In genomic region chr1:197919523-197920301, GRCh38 we compare ENCODE assay signal across 10 cellular contexts. TPM values are rescaled to one million over a fixed set of nuclear protein-coding genes. Genes with fewer than 3 reads are reported as not detected.
DNase-seq lines count a peak whose midpoint lies in the region; ATAC-seq and TF ChIP-seq lines count a peak whose summit lies in the region.
"Had no signal": no experiment of that assay in that cellular context is flagged by ENCODE, and none has a peak within 500 bp of the region (broad histone marks: within the 10 kb centered on the region; RNA-seq: fewer than 3 reads in every experiment).

No MANE protein-coding gene starts in this region.

- peaks cover 57% of the 10 kb centered on the region for H3K4me1 Mint-ChIP-seq in activated B cell treated with CpG ODN at 0.5 μM for 24 hours

- H3K4me1 ChIP-seq in left ventricle myocardium inferior (peaks cover 53% of the 10 kb centered on the region), iPS-15b (ENCODE audit: control insufficient read depth, insufficient read depth, low read length) (peaks cover 29% of the 10 kb centered on the region), testis (peaks cover 4% of the 10 kb centered on the region), heart left ventricle (peaks cover 0 to 48% (median 34%) of the 10 kb centered on the region in 12 donors)

- no peak overlapping the region for H3K9ac ChIP-seq in iPS-15b (ENCODE audit: low read depth, low read length)
- H3K9ac ChIP-seq: GM23248 had no signal

- H3K27me3 ChIP-seq in left ventricle myocardium inferior (ENCODE audit: low read depth) (peaks cover 100% of the 10 kb centered on the region), iPS-15b (ENCODE audit: control insufficient read depth, insufficient read depth, low read length) (peaks cover 100% of the 10 kb centered on the region), testis (no peaks in the 10 kb centered on the region), heart left ventricle (peaks cover 52 to 94% (median 79%) of the 10 kb centered on the region in 9 donors)

- H3K9me3 ChIP-seq in left ventricle myocardium inferior (replicated peaks) (no peaks in the 10 kb centered on the region), iPS-15b (ENCODE audit: control insufficient read depth, insufficient read depth, low read length) (no peaks in the 10 kb centered on the region), testis (no peaks in the 10 kb centered on the region), heart left ventricle (no peaks in the 10 kb centered on the region)
- H3K9me3 ChIP-seq: thyroid gland had no signal

- H3K36me3 Mint-ChIP-seq in activated B cell treated with CpG ODN at 0.5 μM for 24 hours (ENCODE audit: low read depth), result no peaks in the 10 kb centered on the region

- ATAC-seq in left cardiac atrium, result no peak
- no peak for ATAC-seq in activated B cell treated with CpG ODN at 0.5 μM for 24 hours (ENCODE audit: low read depth)
- no peak for ATAC-seq in heart left ventricle

- POLR2A ChIA-PET in activated B cell treated with CpG ODN at 0.5 μM for 24 hours (lab: Charles Lee), result no interaction called here

- no peaks in the 10 kb centered on the region for H3K36me3 ChIP-seq in left ventricle myocardium inferior
- H3K36me3 ChIP-seq in iPS-15b (ENCODE audit: control insufficient read depth, insufficient read depth, low read length), result no peaks in the 10 kb centered on the region
- H3K36me3 ChIP-seq in testis (ENCODE audit: low read depth, missing control alignments), result no peaks in the 10 kb centered on the region
- H3K36me3 ChIP-seq in heart left ventricle, result no peaks in the 10 kb centered on the region
- H3K36me3 ChIP-seq: thyroid gland had no signal

- no peak for DNase-seq in left ventricle myocardium inferior
- DNase-seq in left cardiac atrium, result no peak
- no peak for DNase-seq in activated B cell treated with CpG ODN at 0.5 μM for 24 hours
- DNase-seq in testis, result no peak
- DNase-seq in kidney glomerular epithelial cell (lab: John Stamatoyannopoulos, UW), result no peak
- no peak for DNase-seq in heart left ventricle
- DNase-seq in effector CD8-positive, alpha-beta T cell (lab: John Stamatoyannopoulos, UW), result no peak
- DNase-seq: GM23248, thyroid gland had no signal

- intact Hi-C loops in left ventricle myocardium inferior (cut with micrococcal nuclease) (loop anchor here (10.0 kb wide), 1 partner anchor 305 kb away; no protein-coding TSS in a partner anchor), left cardiac atrium (cut with DNase I) (loop anchor here (10.0 kb wide), 1 partner anchor 395 kb away; no protein-coding TSS in a partner anchor), activated B cell treated with CpG ODN at 0.5 μM for 24 hours (cut with micrococcal nuclease) (loop anchor here (5.0 to 10.0 kb wide), 6 partner anchors 142 to 775 kb away; partner anchors contain the start of genes ASPM and DENND1B), testis (cut with DNase I; ENCODE audit: low total_unique reads) (no loop called here), heart left ventricle (cut with DNase I) (loop anchor here (2.0 to 10.0 kb wide), 7 partner anchors 225 to 545 kb away; no protein-coding TSS in a partner anchor)

- CTCF ChIA-PET in activated B cell treated with CpG ODN at 0.5 μM for 24 hours (lab: Charles Lee), result interaction anchor here (1.4 to 1.5 kb wide), 2 partner anchors 398 to 400 kb away, joined by 3 to 4 read pairs; no protein-coding TSS in a partner anchor

- peak overlapping the region; percentile 63 for H3K4me3 ChIP-seq in left ventricle myocardium inferior
- H3K4me3 ChIP-seq in iPS-15b (ENCODE audit: low read depth, low read length), result peak overlapping the region; percentile 70
- peak overlapping the region; percentile 1 to 69 for H3K4me3 ChIP-seq in testis
- peak overlapping the region in 1 of 12 donors; percentile 52 for H3K4me3 ChIP-seq in heart left ventricle
- H3K4me3 ChIP-seq: GM23248, thyroid gland had no signal

- H3K27me3 Mint-ChIP-seq in activated B cell treated with CpG ODN at 0.5 μM for 24 hours, result peaks cover 75% of the 10 kb centered on the region

- H3K27ac ChIP-seq in left ventricle myocardium inferior (replicated peaks) (no peak overlapping the region), testis (peak overlapping the region; percentile 81 to 88), heart left ventricle (no peak overlapping the region)
- H3K27ac ChIP-seq: GM23248, thyroid gland had no signal

- WGBS in testis, 2 donors, result 3 to 7% methylated on average over 35 to 42 of the region's 42 CpGs
- 11 to 18% (median 16%) methylated on average over 41 to 42 of the region's 42 CpGs for WGBS in heart left ventricle, 4 donors

- no peak overlapping the region for H3K27ac Mint-ChIP-seq in activated B cell treated with CpG ODN at 0.5 μM for 24 hours

- peak overlapping the region; percentile 65 for H3K4me3 Mint-ChIP-seq in activated B cell treated with CpG ODN at 0.5 μM for 24 hours

- no peak for TF ChIP-seq POLR2A in testis (IDR thresholded peaks at IDR 0.05)
- TF ChIP-seq POLR2A in heart left ventricle (IDR thresholded peaks at IDR 0.05), result no peak

- TF ChIP-seq CTCF in left ventricle myocardium inferior (IDR thresholded peaks at IDR 0.05; ENCODE audit: borderline replicate concordance), result no peak
- no peak for TF ChIP-seq CTCF in activated B cell treated with CpG ODN at 0.5 μM for 24 hours (IDR thresholded peaks at IDR 0.05)
- TF ChIP-seq CTCF in testis (IDR thresholded peaks at IDR 0.05), result no peak
- no peak for TF ChIP-seq CTCF in heart left ventricle (IDR thresholded peaks at IDR 0.05)

- H3K9me3 Mint-ChIP-seq in activated B cell treated with CpG ODN at 0.5 μM for 24 hours, result no peaks in the 10 kb centered on the region

RNA-seq across cellular contexts. Expression of gene LHX9, which starts 2.5 kb away (rescaled TPM):
- total RNA-seq in left ventricle myocardium inferior (not detected), left cardiac atrium (under 1 TPM; 0.26 to 0.74 TPM), activated B cell treated with CpG ODN at 0.5 μM for 24 hours (not detected in 2 replicates), testis (1 to 10 TPM; 3.7 to 7.1 TPM), heart left ventricle (1 to 10 TPM in 1 of 9 donors, under 1 TPM in 6, not detected in 2; 0.04 to 1.1 (median 0.15) TPM)
- polyA plus RNA-seq in testis (ENCODE audit: insufficient read depth, low read depth, low replicate concordance) (3.7 TPM), heart left ventricle (under 1 TPM; 0.01 to 0.04 TPM)
- total RNA-seq: thyroid gland had no signal

RNA-seq across cellular contexts. Expression of gene C1orf53, which starts 17.3 kb away (rescaled TPM):
- total RNA-seq in left ventricle myocardium inferior, result 7.8 TPM
- total RNA-seq in left cardiac atrium, result 1 to 10 TPM; 5.1 to 6.0 TPM
- total RNA-seq in activated B cell treated with CpG ODN at 0.5 μM for 24 hours, result 0.81 and 1.2 TPM in 2 replicates
- total RNA-seq in testis, result 10 to 100 TPM in 1 of 2 donors, 1 to 10 TPM in 1; 7.8 to 10.5 TPM
- 8.6 TPM for polyA plus RNA-seq in testis (ENCODE audit: insufficient read depth, low read depth, low replicate concordance)
- 10 to 100 TPM in 3 of 9 donors, 1 to 10 TPM in 6; 2.8 to 15.2 (median 6.8) TPM for total RNA-seq in heart left ventricle
- 10 to 100 TPM in 1 of 2 donors, 1 to 10 TPM in 1; 4.1 to 13.0 TPM for polyA plus RNA-seq in heart left ventricle

Comparison
In these comparisons a context has a peak if more than half of its experiments do, and no peak if none do; other contexts are left out.
1. H3K27ac ChIP-seq: peak in testis (2 of 2); none in left ventricle myocardium inferior (single experiment) and heart left ventricle (0 of 12).